Comparison of ENCODE assay signal across 1 cellular context in genomic region chr7:44638611-44639557, GRCh38.
TF ChIP-seq lines count a peak whose summit lies in the region.

No MANE protein-coding gene starts in this region.

TF ChIP-seq in K562, 482 proteins besides CTCF, POLR2A, EP300 and RAD21 (continued from another document and continues in another):
- TF ChIP-seq MGA (IDR thresholded peaks at IDR 0.05) (no peak), POLR2B (IDR thresholded peaks at IDR 0.05; ENCODE audit: low read depth, partially characterized antibody) (peak; percentile 40), KLF1 (tag; IDR thresholded peaks at IDR 0.05) (no peak), ZNF174 (CRISPR knock-in tag; IDR thresholded peaks at IDR 0.05) (no peak), TGIF2 (CRISPR knock-in tag; IDR thresholded peaks at IDR 0.05) (no peak), SMAD3 (CRISPR knock-in tag; conservative IDR thresholded peaks at IDR 0.05) (no peak), TBL1XR1 (IDR thresholded peaks at IDR 0.05; ENCODE audit: low read length in 2 of 2) (no peak), TFE3 (CRISPR knock-in tag; IDR thresholded peaks at IDR 0.05) (no peak), DACH1 (IDR thresholded peaks at IDR 0.05; ENCODE audit: partially characterized antibody) (no peak), RFX5 (IDR thresholded peaks at IDR 0.05; ENCODE audit: low read depth, low read length) (no peak), CEBPZ (IDR thresholded peaks at IDR 0.05; ENCODE audit: borderline replicate concordance, low read depth, low read length) (no peak), ATF2 (CRISPR knock-in tag; IDR thresholded peaks at IDR 0.05) (no peak), IFI16 (CRISPR knock-in tag; IDR thresholded peaks at IDR 0.05) (no peak), DLX4 (CRISPR knock-in tag; IDR thresholded peaks at IDR 0.05) (no peak), RBM17 (IDR thresholded peaks at IDR 0.05; ENCODE audit: borderline replicate concordance, low read depth, low read length) (no peak), PHB2 (IDR thresholded peaks at IDR 0.05; ENCODE audit: low read depth) (no peak), GTF3C2 (IDR thresholded peaks at IDR 0.05; ENCODE audit: borderline replicate concordance, extremely low read depth, insufficient read length) (no peak), CEBPB (tag; IDR thresholded peaks at IDR 0.05) (no peak), ELF1 (tag; IDR thresholded peaks at IDR 0.05) (peak; percentile 17; the same call in 1 of the 2 replicates), NCOR1 (IDR thresholded peaks at IDR 0.05) (peak; percentile 30; the same call in 1 of the 2 replicates), GTF2F1 (IDR thresholded peaks at IDR 0.05; ENCODE audit: low read depth, low read length) (no peak), HDAC8 (tag; IDR thresholded peaks at IDR 0.05) (no peak), ZNF764 (CRISPR knock-in tag; IDR thresholded peaks at IDR 0.05; ENCODE audit: low read depth) (no peak), MCM7 (IDR thresholded peaks at IDR 0.05) (no peak), ZNF592 (IDR thresholded peaks at IDR 0.05) (peak; percentile 57; the same call in 1 of the 2 replicates), PTTG1 (tag; IDR thresholded peaks at IDR 0.05; ENCODE audit: low read depth) (no peak)
